ENCODE assay signal across 20 cellular contexts in genomic region chr19:46474211-46474610, GRCh38. TPM values are rescaled to one million over a fixed set of nuclear protein-coding genes. Genes with fewer than 3 reads are reported as not detected.
DNase-seq lines count a peak whose midpoint lies in the region; ATAC-seq, FAIRE-seq and TF ChIP-seq lines count a peak whose summit lies in the region.
"Had no signal": no experiment of that assay in that cellular context is flagged by ENCODE, and none has a peak within 500 bp of the region (broad histone marks: within the 10 kb centered on the region; RNA-seq: fewer than 3 reads in every experiment).

No MANE protein-coding gene starts in this region.

- H3K27ac ChIP-seq in HepG2 (ENCODE audit: extremely low read length, insufficient read depth, low read length) (no peak overlapping the region), right lobe of liver (no peak overlapping the region), H1 (ENCODE audit: low read depth, low read length) (no peak overlapping the region), neural progenitor cell (no peak overlapping the region), upper lobe of right lung (no peak overlapping the region)
- H3K27ac ChIP-seq: Peyer's patch had no signal

- no peak overlapping the region for H2BK5ac ChIP-seq in H1 (ENCODE audit: low read depth, low read length)

- H3K23me2 ChIP-seq in H1 (ENCODE audit: low read depth, low read length), result peaks cover 9% of the 10 kb centered on the region

- H2AFZ ChIP-seq in HepG2 (ENCODE audit: low read length) (no peak overlapping the region), H1 (ENCODE audit: low read length) (no peak overlapping the region), neural progenitor cell (replicated peaks) (no peak overlapping the region)

- H4K20me1 ChIP-seq in HepG2 (ENCODE audit: insufficient read depth, low read length) (no peaks in the 10 kb centered on the region), H1 (replicated peaks in 1 of 2; ENCODE audit: control insufficient read depth in 1 of 2, insufficient read depth in 2 of 2, low read length in 2 of 2) (no peaks in the 10 kb centered on the region), neural progenitor cell (ENCODE audit: low read depth) (no peaks in the 10 kb centered on the region)

- no peak overlapping the region for H4K5ac ChIP-seq in H1 (ENCODE audit: insufficient read length, low read depth, low read length)

- CTCF ChIA-PET in HepG2 (lab: Yijun Ruan, JAX; ENCODE audit: low intra/inter-chr PET ratio, low total read pairs) (no interaction called here), H1 (lab: Charles Lee; ENCODE audit: partially characterized antibody) (interaction anchor here (0.7 to 2.6 kb wide), 9 partner anchors 10 to 194 kb away, joined by 3 to 16 read pairs (median 4); no protein-coding TSS in a partner anchor)
- CTCF ChIA-PET in activated CD8-positive, alpha-beta T cell treated with anti-CD3 and anti-CD28 coated beads, Interleukin-2, amount 10 ng/mL, durations not matched to agents 7 days and 5 days (lab: Charles Lee), result interaction anchor here (0.6 to 1.5 kb wide), 4 partner anchors 13 to 79 kb away, joined by 3 to 4 read pairs (median 3); no protein-coding TSS in a partner anchor

- intact Hi-C loops in HepG2 (cut with micrococcal nuclease; ENCODE audit: unreplicated experiment), result no loop called here
- intact Hi-C loops in right lobe of liver (cut with DNase I), result no loop called here
- intact Hi-C loops in upper lobe of right lung (cut with DNase I), result no loop called here

- no peak overlapping the region for H3K23ac ChIP-seq in H1 (ENCODE audit: insufficient read length)

- H3K4me1 ChIP-seq in HepG2 (ENCODE audit: insufficient read depth, low read length) (peaks cover 27% of the 10 kb centered on the region), right lobe of liver (peaks cover 0 to 6% (median 0%) of the 10 kb centered on the region in 4 donors), H1 (replicated peaks in 1 of 4; ENCODE audit: control insufficient read depth in 3 of 4, insufficient read depth in 4 of 4, low read length in 3 of 4) (peaks cover 0 to 12% (median 7%) of the 10 kb centered on the region in 4 experiments; a peak in 6 of 7 replicates), neural progenitor cell (peaks cover 5% of the 10 kb centered on the region), upper lobe of right lung (peaks cover 14% of the 10 kb centered on the region)

- ATAC-seq in HepG2 (no peak), right lobe of liver (no peak), upper lobe of right lung (no peak), GM19463 (IDR thresholded peaks at IDR 0.05; ENCODE audit: unreplicated experiment) (no peak)
- no peak for ATAC-seq in activated CD8-positive, alpha-beta T cell treated with anti-CD3 and anti-CD28 coated beads, Interleukin-2, amount 10 ng/mL, durations not matched to agents 7 days and 5 days
- ATAC-seq: HCT116 had no signal

- no peak overlapping the region for H2BK12ac ChIP-seq in H1 (ENCODE audit: low read depth, low read length)

- no peak for TF ChIP-seq RAD21 in HepG2 (CRISPR knock-in tag; IDR thresholded peaks at IDR 0.05)
- TF ChIP-seq RAD21 in H1 (IDR thresholded peaks at IDR 0.05 in 1 of 2, conservative IDR thresholded peaks at IDR 0.05 in 1 of 2; ENCODE audit: low read depth in 2 of 2, low read length in 2 of 2), result no peak

- H3F3A ChIP-seq in neural progenitor cell (ENCODE audit: low read depth), result peaks cover 10% of the 10 kb centered on the region

- no peak overlapping the region for H2BK15ac ChIP-seq in H1 (ENCODE audit: low read length)

- POLR2A ChIA-PET in HepG2 (lab: Yijun Ruan, JAX) (no interaction called here), H1 (lab: Charles Lee; ENCODE audit: partially characterized antibody) (interaction anchor here (0.9 to 2.1 kb wide), 2 partner anchors 10 to 106 kb away, joined by 3 to 9 read pairs; no protein-coding TSS in a partner anchor)
- POLR2A ChIA-PET in activated CD8-positive, alpha-beta T cell treated with anti-CD3 and anti-CD28 coated beads, Interleukin-2, amount 10 ng/mL, durations not matched to agents 7 days and 5 days (lab: Charles Lee), result no interaction called here

- peak overlapping the region; percentile 28 for H3K4me3 Mint-ChIP-seq in neural progenitor cell
- no peak overlapping the region for H3K4me3 Mint-ChIP-seq in activated CD8-positive, alpha-beta T cell treated with anti-CD3 and anti-CD28 coated beads, Interleukin-2, amount 10 ng/mL, durations not matched to agents 7 days and 5 days
- H3K4me3 Mint-ChIP-seq: CD8-positive, alpha-beta memory T cell had no signal

- H3K4ac ChIP-seq in H1 (replicated peaks; ENCODE audit: insufficient read length, low read depth, low read length), result no peak overlapping the region

- no peak overlapping the region for H3K14ac ChIP-seq in H1 (ENCODE audit: insufficient read length)

- no peak overlapping the region for H3K18ac ChIP-seq in H1 (ENCODE audit: extremely low read depth, low read length)

- H3K27me3 Mint-ChIP-seq in neural progenitor cell (ENCODE audit: insufficient read depth, low read depth), result peaks cover 14% of the 10 kb centered on the region
- peaks cover 35% of the 10 kb centered on the region for H3K27me3 Mint-ChIP-seq in activated CD8-positive, alpha-beta T cell treated with anti-CD3 and anti-CD28 coated beads, Interleukin-2, amount 10 ng/mL, durations not matched to agents 7 days and 5 days (ENCODE audit: low read depth)

- TF ChIP-seq POLR2A in HepG2 (IDR thresholded peaks at IDR 0.05; ENCODE audit: insufficient read depth in 1 of 2, low read depth in 2 of 2, low read length in 2 of 2) (no peak), right lobe of liver (IDR thresholded peaks at IDR 0.05) (no peak), H1 (IDR thresholded peaks at IDR 0.05; ENCODE audit: control extremely low read depth in 1 of 2, low read depth in 2 of 2, low read length in 2 of 2) (no peak)

- H3K27me3 ChIP-seq in HepG2 (ENCODE audit: control insufficient read depth in 1 of 2, insufficient read depth in 2 of 2, low read length in 2 of 2) (peaks cover 2 to 19% of the 10 kb centered on the region in 2 experiments; a peak in 3 of 5 replicates), right lobe of liver (peaks cover 0 to 5% of the 10 kb centered on the region in 2 donors), H1 (replicated peaks in 1 of 4; ENCODE audit: control insufficient read depth in 3 of 4, extremely low read depth in 1 of 4, insufficient read depth in 3 of 4, low read length in 3 of 4) (peaks cover 0 to 7% (median 0%) of the 10 kb centered on the region in 4 experiments; a peak in 3 of 7 replicates), neural progenitor cell (peaks cover 3% of the 10 kb centered on the region), upper lobe of right lung (peaks cover 6% of the 10 kb centered on the region)
- H3K27me3 ChIP-seq: Peyer's patch had no signal

- TF ChIP-seq EP300 in HepG2 (IDR thresholded peaks at IDR 0.05; ENCODE audit: low read depth in 2 of 2, low read length in 2 of 2) (no peak), HepG2 (CRISPR knock-in tag; IDR thresholded peaks at IDR 0.05; ENCODE audit: borderline replicate concordance) (no peak), H1 (IDR thresholded peaks at IDR 0.05; ENCODE audit: borderline replicate concordance in 1 of 2, low read depth in 2 of 2, low read length in 2 of 2) (no peak)

- no peak overlapping the region for H3K56ac ChIP-seq in H1 (replicated peaks; ENCODE audit: insufficient read length, low read depth, low read length)

- no peaks in the 10 kb centered on the region for H3K79me2 ChIP-seq in HepG2 (ENCODE audit: insufficient read depth, low read length)
- H3K79me2 ChIP-seq in H1 (ENCODE audit: control insufficient read depth in 1 of 2, insufficient read depth in 2 of 2, low read length in 2 of 2), result peaks cover 0 to 9% of the 10 kb centered on the region in 2 experiments; a peak in 1 of 4 replicates
- H3K79me2 ChIP-seq in neural progenitor cell (ENCODE audit: low read depth), result peaks cover 13% of the 10 kb centered on the region

- H3K9ac ChIP-seq in HepG2 (ENCODE audit: insufficient read depth, low read depth, low read length) (no peak overlapping the region), H1 (replicated peaks in 1 of 4; ENCODE audit: extremely low read depth in 1 of 4, low read depth in 3 of 4, low read length in 3 of 4) (no peak overlapping the region), neural progenitor cell (no peak overlapping the region)

- in situ Hi-C loops in HepG2 (cut with HindIII; ENCODE audit: extremely low pct_ligation_motif_present, low pct_unique_long_range_greater_than_20kb), result no loop called here

- no peak overlapping the region for H2BK120ac ChIP-seq in H1 (replicated peaks; ENCODE audit: low read depth, low read length)

- TF ChIP-seq CTCF in HepG2 (CRISPR knock-in tag; IDR thresholded peaks at IDR 0.05) (no peak), right lobe of liver (IDR thresholded peaks at IDR 0.05) (no peak), H1 (IDR thresholded peaks at IDR 0.05; ENCODE audit: control extremely low read depth in 1 of 3, insufficient read depth in 1 of 3, low read depth in 1 of 3, low read length in 3 of 3) (no peak), neural progenitor cell (IDR thresholded peaks at IDR 0.05) (no peak), upper lobe of right lung (IDR thresholded peaks at IDR 0.05) (no peak)

- no peaks in the 10 kb centered on the region; the same call in 1 of the 2 replicates for H3K79me1 ChIP-seq in H1 (ENCODE audit: low read depth, low read length)

- H3K27ac Mint-ChIP-seq in neural progenitor cell, result peak overlapping the region; percentile 57
- H3K27ac Mint-ChIP-seq in activated CD8-positive, alpha-beta T cell treated with anti-CD3 and anti-CD28 coated beads, Interleukin-2, amount 10 ng/mL, durations not matched to agents 7 days and 5 days, result no peak overlapping the region
- H3K27ac Mint-ChIP-seq: CD8-positive, alpha-beta memory T cell had no signal

- DNase-seq in HepG2 (ENCODE audit: low spot score) (no peak), right lobe of liver (no peak), H1 (ENCODE audit: low read depth in 1 of 2, low spot score in 2 of 2) (no peak), neural progenitor cell (ENCODE audit: low spot score) (no peak), upper lobe of right lung (peak; percentile 18), EL (no peak)
- no peak for DNase-seq in activated CD8-positive, alpha-beta T cell treated with anti-CD3 and anti-CD28 coated beads, Interleukin-2, amount 10 ng/mL, durations not matched to agents 7 days and 5 days
- DNase-seq: 8988T; CD8-positive, alpha-beta memory T cell; DMS79; NCI-H1436 treated with DMSO at 0.1 percent for 48 hours; NCI-H2081; NCI-H510A treated with DMSO at 0.1 percent for 48 hours; Peyer's patch; Right ventricle myocardium superior had no signal

- no peak for FAIRE-seq in HepG2 (lab: Jason Lieb, UNC)
- no peak for FAIRE-seq in H1 (lab: Jason Lieb, UNC)
- FAIRE-seq: D721Med had no signal

- peak overlapping the region; percentile 22; the same call in 1 of the 2 replicates for H4K8ac ChIP-seq in H1 (ENCODE audit: extremely low read depth, insufficient read depth, low read length)

- WGBS in HepG2 (ENCODE audit: low lambda C conversion rate), result 31% methylated on average over 8 of the region's 8 CpGs
- 80% methylated on average over 8 of the region's 8 CpGs for WGBS in right lobe of liver (ENCODE audit: insufficient coverage, low coverage, low lambda C conversion rate, missing lambda C conversion rate)
- WGBS in H1 (ENCODE audit: extremely low coverage in 1 of 2, insufficient coverage in 1 of 2, insufficient read length in 1 of 2, insufficient replicate concordance in 2 of 2, low coverage in 1 of 2, low lambda C conversion rate in 2 of 2, missing lambda C conversion rate in 1 of 2), 2 experiments, result 88% methylated on average over 8 of the region's 8 CpGs; no CpG with 5 or more reads in 1 of the 2 experiments

- H3K36me3 Mint-ChIP-seq in neural progenitor cell, result peaks cover 13% of the 10 kb centered on the region
- no peaks in the 10 kb centered on the region for H3K36me3 Mint-ChIP-seq in activated CD8-positive, alpha-beta T cell treated with anti-CD3 and anti-CD28 coated beads, Interleukin-2, amount 10 ng/mL, durations not matched to agents 7 days and 5 days (ENCODE audit: low read depth)
- H3K36me3 Mint-ChIP-seq: CD8-positive, alpha-beta memory T cell had no signal

- H3K4me3 ChIP-seq in HepG2 (replicated peaks in 1 of 3; ENCODE audit: insufficient read depth in 1 of 3, low read depth in 2 of 3, low read length in 3 of 3), result no peak overlapping the region
- no peak overlapping the region for H3K4me3 ChIP-seq in right lobe of liver
- H3K4me3 ChIP-seq in H1 (ENCODE audit: extremely low read depth in 1 of 4, insufficient read depth in 2 of 4, low read depth in 3 of 4, low read length in 4 of 4), result no peak overlapping the region
- H3K4me3 ChIP-seq in neural progenitor cell, result no peak overlapping the region
- H3K4me3 ChIP-seq in upper lobe of right lung, result no peak overlapping the region
- H3K4me3 ChIP-seq: Peyer's patch had no signal

- no TSS peak for BruUV-seq in HepG2 (replicated peaks; lab: Mats Ljungman, UMichigan)

- H3K9me3 Mint-ChIP-seq in neural progenitor cell, result no peaks in the 10 kb centered on the region
- H3K9me3 Mint-ChIP-seq in activated CD8-positive, alpha-beta T cell treated with anti-CD3 and anti-CD28 coated beads, Interleukin-2, amount 10 ng/mL, durations not matched to agents 7 days and 5 days (ENCODE audit: insufficient read depth), result no peaks in the 10 kb centered on the region
- H3K9me3 Mint-ChIP-seq: CD8-positive, alpha-beta memory T cell had no signal

- H3K36me3 ChIP-seq in HepG2 (replicated peaks in 1 of 2; ENCODE audit: control insufficient read depth in 1 of 2, insufficient read depth in 2 of 2, low read length in 2 of 2) (no peaks in the 10 kb centered on the region), right lobe of liver (no peaks in the 10 kb centered on the region), H1 (ENCODE audit: control insufficient read depth in 2 of 4, insufficient read depth in 4 of 4, low read length in 3 of 4) (no peaks in the 10 kb centered on the region; a peak in 1 of 8 replicates), neural progenitor cell (no peaks in the 10 kb centered on the region), upper lobe of right lung (no peaks in the 10 kb centered on the region)
- H3K36me3 ChIP-seq: Peyer's patch had no signal

- peaks cover 47% of the 10 kb centered on the region for H3K4me1 Mint-ChIP-seq in neural progenitor cell
- H3K4me1 Mint-ChIP-seq in activated CD8-positive, alpha-beta T cell treated with anti-CD3 and anti-CD28 coated beads, Interleukin-2, amount 10 ng/mL, durations not matched to agents 7 days and 5 days (ENCODE audit: low read depth), result peaks cover 4% of the 10 kb centered on the region

- no peak overlapping the region for H4K91ac ChIP-seq in H1 (replicated peaks; ENCODE audit: insufficient read length, low read length)

- 0 out of 2 replicates have a peak overlapping the region, but pooled peaks have one; percentile 40 for H3K4me2 ChIP-seq in HepG2 (ENCODE audit: low read depth, low read length)
- no peak overlapping the region for H3K4me2 ChIP-seq in H1 (ENCODE audit: insufficient read depth in 1 of 2, low read depth in 2 of 2, low read length in 2 of 2)
- no peak overlapping the region for H3K4me2 ChIP-seq in neural progenitor cell

- H2BK20ac ChIP-seq in H1 (ENCODE audit: low read length), result no peak overlapping the region

- no peak overlapping the region for H2AK5ac ChIP-seq in H1 (ENCODE audit: low read depth, low read length)

- H3K9me3 ChIP-seq in HepG2 (ENCODE audit: low read length), result no peaks in the 10 kb centered on the region
- H3K9me3 ChIP-seq in right lobe of liver, result no peaks in the 10 kb centered on the region
- H3K9me3 ChIP-seq in H1 (ENCODE audit: insufficient read depth in 2 of 2, low read depth in 1 of 2, low read length in 1 of 2), result no peaks in the 10 kb centered on the region
- H3K9me3 ChIP-seq in neural progenitor cell (ENCODE audit: low read depth), result no peaks in the 10 kb centered on the region
- no peaks in the 10 kb centered on the region for H3K9me3 ChIP-seq in upper lobe of right lung
- H3K9me3 ChIP-seq: Peyer's patch had no signal

RNA-seq across cellular contexts. Expression of gene PNMA8A, which starts 2.8 kb away (rescaled TPM):
- total RNA-seq in HepG2 (2016; rRNA removed; fragmentation: Illumina TruSeq; extraction: Trizol) (0.44 and 0.51 TPM in 2 replicates), right lobe of liver (under 1 TPM in 4 of 6 experiments, not detected in 2; 0.06 to 0.26 (median 0.23) TPM), neural progenitor cell (ENCODE audit: low replicate concordance) (42.5 and 43.9 TPM in 2 replicates), upper lobe of right lung (1.8 TPM)
- 0.10 TPM in 1 of 2 replicates, not detected in the other for total RNA-seq in HepG2 (2016; cell fraction: cytosol; rRNA removed; fragmentation: Illumina TruSeq; extraction: Trizol; ENCODE audit: low read depth)
- 0.41 and 0.56 TPM in 2 replicates for total RNA-seq in HepG2 (2016; cell fraction: insoluble cytoplasmic fraction; rRNA removed; fragmentation: Illumina TruSeq; extraction: Trizol)
- 0.28 and 0.52 TPM in 2 replicates for total RNA-seq in HepG2 (2016; cell fraction: membrane; rRNA removed; fragmentation: Illumina TruSeq; extraction: Trizol)
- total RNA-seq in HepG2 (2016; cell fraction: nucleus; rRNA removed; fragmentation: Illumina TruSeq; extraction: Trizol), result 0.13 and 0.31 TPM in 2 replicates
- polyA plus RNA-seq in HepG2 (2011; rRNA removed) (0.13 TPM in 2 replicates), H1 (2011; rRNA removed) (9.2 and 10.0 TPM in 2 replicates)
- polyA plus RNA-seq in HepG2 (2011; cell fraction: cytosol; rRNA removed), result 0.11 and 0.21 TPM in 2 replicates
- 0.09 TPM in 1 of 2 replicates, not detected in the other for polyA plus RNA-seq in HepG2 (2011; cell fraction: nucleus; rRNA removed)
- polyA plus RNA-seq in HepG2 (2012), result 0.15 and 0.33 TPM in 2 replicates
- 0.05 and 0.07 TPM in 2 replicates for polyA plus RNA-seq in HepG2 (2016; cell fraction: cytosol; fragmentation: Illumina TruSeq; extraction: Trizol; ENCODE audit: low read depth)
- polyA plus RNA-seq in HepG2 (2016; cell fraction: insoluble cytoplasmic fraction; fragmentation: Illumina TruSeq; extraction: Trizol; ENCODE audit: low read depth), result 0.50 and 0.56 TPM in 2 replicates
- 0.05 and 0.08 TPM in 2 replicates for polyA plus RNA-seq in HepG2 (2016; cell fraction: membrane; fragmentation: Illumina TruSeq; extraction: Trizol; ENCODE audit: low read depth)
- polyA plus RNA-seq in HepG2 (2016; cell fraction: nucleus; fragmentation: Illumina TruSeq; extraction: Trizol; ENCODE audit: insufficient read depth, low read depth), result 0.18 and 0.40 TPM in 2 replicates
- 0.46 TPM in 1 of 2 replicates, not detected in the other for polyA minus RNA-seq in HepG2 (2011; rRNA and poly(A)+ RNA removed; ENCODE audit: low replicate concordance)
- 0.18 TPM in 1 of 2 replicates, not detected in the other for polyA minus RNA-seq in HepG2 (2011; cell fraction: cytosol; rRNA and poly(A)+ RNA removed)
- not detected in 2 replicates for polyA minus RNA-seq in HepG2 (2011; cell fraction: nucleus; rRNA and poly(A)+ RNA removed)
- total RNA-seq in H1 (2021; fragmentation: NEBNext Ultra II Directional; extraction: Animal tissue kit (Norgen Biotek cat#: 25700)), result 21.6 and 22.8 TPM in 2 replicates
- 17.7 TPM for polyA plus RNA-seq in H1 (2011; cell fraction: cytosol; rRNA removed)
- 10.5 TPM for polyA plus RNA-seq in H1 (2011; cell fraction: nucleus; rRNA removed)
- 18.2 to 23.5 TPM (median 22.2 TPM) in 4 replicates for polyA plus RNA-seq in H1 (2012, experiment 1 of 2)
- 5.2 TPM for polyA plus RNA-seq in H1 (2012, experiment 2 of 2)
- polyA plus RNA-seq in H1 (2013, experiment 1 of 2), result 13.0 TPM
- polyA plus RNA-seq in H1 (2013, experiment 2 of 2), result 14.5 TPM
- polyA minus RNA-seq in H1 (2011; rRNA and poly(A)+ RNA removed), result 12.3 and 19.4 TPM in 2 replicates
- 8.4 TPM for polyA minus RNA-seq in H1 (2011; cell fraction: cytosol; rRNA and poly(A)+ RNA removed)
- polyA minus RNA-seq in H1 (2011; cell fraction: nucleus; rRNA and poly(A)+ RNA removed), result 7.3 TPM
- total RNA-seq in activated CD8-positive, alpha-beta T cell treated with anti-CD3 and anti-CD28 coated beads, Interleukin-2, amount 10 ng/mL, durations not matched to agents 7 days and 5 days, result not detected
- polyA plus RNA-seq: CD8-positive, alpha-beta memory T cell had no signal

RNA-seq across cellular contexts. Expression of gene PNMA8B, which starts 21.5 kb away (rescaled TPM):
- not detected in 2 replicates for total RNA-seq in HepG2 (2016; rRNA removed; fragmentation: Illumina TruSeq; extraction: Trizol)
- total RNA-seq in HepG2 (2016; cell fraction: cytosol; rRNA removed; fragmentation: Illumina TruSeq; extraction: Trizol; ENCODE audit: low read depth), result not detected in 2 replicates
- not detected in 2 replicates for total RNA-seq in HepG2 (2016; cell fraction: insoluble cytoplasmic fraction; rRNA removed; fragmentation: Illumina TruSeq; extraction: Trizol)
- total RNA-seq in HepG2 (2016; cell fraction: membrane; rRNA removed; fragmentation: Illumina TruSeq; extraction: Trizol), result not detected in 2 replicates
- total RNA-seq in HepG2 (2016; cell fraction: nucleus; rRNA removed; fragmentation: Illumina TruSeq; extraction: Trizol), result not detected in 2 replicates
- not detected in 2 replicates for polyA plus RNA-seq in HepG2 (2011; rRNA removed)
- not detected in 2 replicates for polyA plus RNA-seq in HepG2 (2011; cell fraction: cytosol; rRNA removed)
- 0.02 TPM in 1 of 2 replicates, not detected in the other for polyA plus RNA-seq in HepG2 (2011; cell fraction: nucleus; rRNA removed)
- polyA plus RNA-seq in HepG2 (2012), result not detected in 2 replicates
- polyA plus RNA-seq in HepG2 (2016; cell fraction: cytosol; fragmentation: Illumina TruSeq; extraction: Trizol; ENCODE audit: low read depth), result not detected in 2 replicates
- polyA plus RNA-seq in HepG2 (2016; cell fraction: insoluble cytoplasmic fraction; fragmentation: Illumina TruSeq; extraction: Trizol; ENCODE audit: low read depth), result not detected in 2 replicates
- not detected in 2 replicates for polyA plus RNA-seq in HepG2 (2016; cell fraction: membrane; fragmentation: Illumina TruSeq; extraction: Trizol; ENCODE audit: low read depth)
- polyA plus RNA-seq in HepG2 (2016; cell fraction: nucleus; fragmentation: Illumina TruSeq; extraction: Trizol; ENCODE audit: insufficient read depth, low read depth), result not detected in 2 replicates
- polyA minus RNA-seq in HepG2 (2011; rRNA and poly(A)+ RNA removed; ENCODE audit: low replicate concordance), result 0.07 TPM in 1 of 2 replicates, not detected in the other
- not detected in 2 replicates for polyA minus RNA-seq in HepG2 (2011; cell fraction: cytosol; rRNA and poly(A)+ RNA removed)
- polyA minus RNA-seq in HepG2 (2011; cell fraction: nucleus; rRNA and poly(A)+ RNA removed), result not detected in 2 replicates
- under 1 TPM; 0.20 to 0.55 (median 0.33) TPM for total RNA-seq in right lobe of liver
- 1.2 and 1.4 TPM in 2 replicates for total RNA-seq in H1 (2021; fragmentation: NEBNext Ultra II Directional; extraction: Animal tissue kit (Norgen Biotek cat#: 25700))
- 0.48 and 0.94 TPM in 2 replicates for polyA plus RNA-seq in H1 (2011; rRNA removed)
- polyA plus RNA-seq in H1 (2011; cell fraction: cytosol; rRNA removed), result 0.75 TPM
- polyA plus RNA-seq in H1 (2011; cell fraction: nucleus; rRNA removed), result 1.4 TPM
- polyA plus RNA-seq in H1 (2012, experiment 1 of 2), result 1.4 to 1.8 TPM (median 1.6 TPM) in 4 replicates
- 1.1 TPM for polyA plus RNA-seq in H1 (2012, experiment 2 of 2)
- 0.69 TPM for polyA plus RNA-seq in H1 (2013, experiment 1 of 2)
- polyA plus RNA-seq in H1 (2013, experiment 2 of 2), result 0.72 TPM
- polyA minus RNA-seq in H1 (2011; rRNA and poly(A)+ RNA removed), result 0.68 and 0.88 TPM in 2 replicates
- polyA minus RNA-seq in H1 (2011; cell fraction: cytosol; rRNA and poly(A)+ RNA removed), result 1.2 TPM
- 1.3 TPM for polyA minus RNA-seq in H1 (2011; cell fraction: nucleus; rRNA and poly(A)+ RNA removed)
- total RNA-seq in neural progenitor cell (ENCODE audit: low replicate concordance), result 0.09 and 3.9 TPM in 2 replicates
- 1.9 TPM for total RNA-seq in upper lobe of right lung
- under 1 TPM in 1 of 2 experiments, not detected in 1; 0.05 TPM for total RNA-seq in activated CD8-positive, alpha-beta T cell treated with anti-CD3 and anti-CD28 coated beads, Interleukin-2, amount 10 ng/mL, durations not matched to agents 7 days and 5 days
- total RNA-seq: G401 had no signal
- polyA plus RNA-seq: CD8-positive, alpha-beta memory T cell had no signal

RNA-seq across cellular contexts. Expression of gene PNMA8C, which starts 45.5 kb away (rescaled TPM):
- not detected in 2 replicates for total RNA-seq in HepG2 (2016; rRNA removed; fragmentation: Illumina TruSeq; extraction: Trizol)
- not detected in 2 replicates for total RNA-seq in HepG2 (2016; cell fraction: cytosol; rRNA removed; fragmentation: Illumina TruSeq; extraction: Trizol; ENCODE audit: low read depth)
- not detected in 2 replicates for total RNA-seq in HepG2 (2016; cell fraction: insoluble cytoplasmic fraction; rRNA removed; fragmentation: Illumina TruSeq; extraction: Trizol)
- total RNA-seq in HepG2 (2016; cell fraction: membrane; rRNA removed; fragmentation: Illumina TruSeq; extraction: Trizol), result not detected in 2 replicates
- not detected in 2 replicates for total RNA-seq in HepG2 (2016; cell fraction: nucleus; rRNA removed; fragmentation: Illumina TruSeq; extraction: Trizol)
- polyA plus RNA-seq in HepG2 (2011; rRNA removed), result not detected in 2 replicates
- polyA plus RNA-seq in HepG2 (2011; cell fraction: cytosol; rRNA removed), result not detected in 2 replicates
- polyA plus RNA-seq in HepG2 (2011; cell fraction: nucleus; rRNA removed), result not detected in 2 replicates
- polyA plus RNA-seq in HepG2 (2012), result not detected in 2 replicates
- polyA plus RNA-seq in HepG2 (2016; cell fraction: cytosol; fragmentation: Illumina TruSeq; extraction: Trizol; ENCODE audit: low read depth), result not detected in 2 replicates
- polyA plus RNA-seq in HepG2 (2016; cell fraction: insoluble cytoplasmic fraction; fragmentation: Illumina TruSeq; extraction: Trizol; ENCODE audit: low read depth), result not detected in 2 replicates
- not detected in 2 replicates for polyA plus RNA-seq in HepG2 (2016; cell fraction: membrane; fragmentation: Illumina TruSeq; extraction: Trizol; ENCODE audit: low read depth)
- polyA plus RNA-seq in HepG2 (2016; cell fraction: nucleus; fragmentation: Illumina TruSeq; extraction: Trizol; ENCODE audit: insufficient read depth, low read depth), result not detected in 2 replicates
- 0.02 TPM in 1 of 2 replicates, not detected in the other for polyA minus RNA-seq in HepG2 (2011; rRNA and poly(A)+ RNA removed; ENCODE audit: low replicate concordance)
- polyA minus RNA-seq in HepG2 (2011; cell fraction: cytosol; rRNA and poly(A)+ RNA removed), result not detected in 2 replicates
- polyA minus RNA-seq in HepG2 (2011; cell fraction: nucleus; rRNA and poly(A)+ RNA removed), result not detected in 2 replicates
- not detected for total RNA-seq in right lobe of liver
- total RNA-seq in H1 (2021; fragmentation: NEBNext Ultra II Directional; extraction: Animal tissue kit (Norgen Biotek cat#: 25700)), result 1.7 and 1.8 TPM in 2 replicates
- polyA plus RNA-seq in H1 (2011; rRNA removed), result 0.46 and 0.53 TPM in 2 replicates
- polyA plus RNA-seq in H1 (2011; cell fraction: cytosol; rRNA removed), result 0.48 TPM
- polyA plus RNA-seq in H1 (2011; cell fraction: nucleus; rRNA removed), result 0.46 TPM
- polyA plus RNA-seq in H1 (2012, experiment 1 of 2), result 0.66 to 1.0 TPM (median 0.76 TPM) in 4 replicates
- polyA plus RNA-seq in H1 (2012, experiment 2 of 2), result 0.10 TPM
- polyA plus RNA-seq in H1 (2013, experiment 1 of 2), result 0.57 TPM
- 0.63 TPM for polyA plus RNA-seq in H1 (2013, experiment 2 of 2)
- 0.91 and 1.1 TPM in 2 replicates for polyA minus RNA-seq in H1 (2011; rRNA and poly(A)+ RNA removed)
- 0.59 TPM for polyA minus RNA-seq in H1 (2011; cell fraction: cytosol; rRNA and poly(A)+ RNA removed)
- polyA minus RNA-seq in H1 (2011; cell fraction: nucleus; rRNA and poly(A)+ RNA removed), result 0.50 TPM
- total RNA-seq in neural progenitor cell (ENCODE audit: low replicate concordance), result 0.58 and 0.74 TPM in 2 replicates
- not detected for total RNA-seq in upper lobe of right lung
- under 1 TPM in 1 of 2 experiments, not detected in 1; 0.08 TPM for total RNA-seq in activated CD8-positive, alpha-beta T cell treated with anti-CD3 and anti-CD28 coated beads, Interleukin-2, amount 10 ng/mL, durations not matched to agents 7 days and 5 days
- total RNA-seq: CD8-positive, alpha-beta memory T cell; G401; Peyer's patch; Right ventricle myocardium superior had no signal
- polyA plus RNA-seq: BJ; CD8-positive, alpha-beta memory T cell had no signal
